In the genomic region with DNA sequence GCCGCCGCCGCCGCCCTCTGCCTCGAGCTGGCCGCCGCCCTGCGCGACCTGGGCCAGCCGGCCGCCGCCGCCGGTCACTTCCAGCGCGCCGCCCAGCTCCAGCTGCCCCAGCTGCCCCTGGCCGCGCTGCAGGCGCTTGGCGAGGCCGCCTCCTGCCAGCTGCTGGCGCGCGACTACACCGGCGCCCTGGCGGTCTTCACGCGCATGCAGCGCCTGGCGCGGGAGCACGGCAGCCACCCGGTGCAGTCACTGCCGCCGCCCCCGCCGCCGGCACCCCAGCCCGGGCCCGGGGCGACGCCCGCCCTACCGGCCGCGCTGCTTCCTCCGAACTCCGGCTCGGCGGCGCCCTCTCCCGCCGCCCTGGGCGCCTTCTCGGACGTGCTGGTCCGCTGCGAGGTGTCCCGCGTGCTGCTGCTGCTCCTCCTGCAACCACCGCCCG, we compare ENCODE assay signal across 11 cellular contexts. TPM values are rescaled to one million over a fixed set of nuclear protein-coding genes. Genes with fewer than 3 reads are reported as not detected.
DNase-seq lines count a peak whose midpoint lies in the region; ATAC-seq and TF ChIP-seq lines count a peak whose summit lies in the region.
"Not testable (repeated sequence)": the region's sequence is repeated elsewhere in the genome, so short reads cannot be mapped to it uniquely, and the experiment has no call there.
"Had no signal": no experiment of that assay in that cellular context is flagged by ENCODE, and none has a peak within 500 bp of the region (broad histone marks: within the 10 kb centered on the region; RNA-seq: fewer than 3 reads in every experiment).

No MANE protein-coding gene starts in this region.

- not testable (repeated sequence) for H3K4me3 Mint-ChIP-seq in CD4-positive, alpha-beta T cell; effector memory CD8-positive, alpha-beta T cell; naive thymus-derived CD4-positive, alpha-beta T cell

- not testable (repeated sequence) for H3K36me3 ChIP-seq in Panc1 (ENCODE audit: control insufficient read depth, insufficient read depth, low read length); naive thymus-derived CD4-positive, alpha-beta T cell (ENCODE audit: control insufficient read depth in 2 of 3, insufficient read depth in 3 of 3, low read length in 3 of 3)

- POLR2A ChIA-PET in CD4-positive, alpha-beta T cell (lab: Charles Lee); Panc1 (lab: Charles Lee); naive thymus-derived CD4-positive, alpha-beta T cell (lab: Charles Lee): not testable (repeated sequence)

- not testable (repeated sequence) for H3K9me3 Mint-ChIP-seq in CD4-positive, alpha-beta T cell; effector memory CD8-positive, alpha-beta T cell; naive thymus-derived CD4-positive, alpha-beta T cell

- not testable (repeated sequence) for BruUV-seq in Panc1 (replicated peaks; lab: Mats Ljungman, UMichigan)

- H3K4me1 Mint-ChIP-seq in CD4-positive, alpha-beta T cell (ENCODE audit: low read depth) = peaks cover 12% of the 10 kb centered on the region
- H3K4me1 Mint-ChIP-seq in effector memory CD8-positive, alpha-beta T cell (ENCODE audit: low read depth in 2 of 2) = not testable (repeated sequence)
- H3K4me1 Mint-ChIP-seq in naive thymus-derived CD4-positive, alpha-beta T cell = peaks cover 0 to 12% (median 11%) of the 10 kb centered on the region in 7 donors

- not testable (repeated sequence) for H3K4me3 ChIP-seq in Panc1 (ENCODE audit: low read depth in 2 of 2, low read length in 2 of 2); naive thymus-derived CD4-positive, alpha-beta T cell (ENCODE audit: low read length)

- not testable (repeated sequence) for TF ChIP-seq CTCF in CD4-positive, alpha-beta T cell (IDR thresholded peaks at IDR 0.05); Panc1 (IDR thresholded peaks at IDR 0.05)

- not testable (repeated sequence) for H3K4me1 ChIP-seq in Panc1 (ENCODE audit: control insufficient read depth, insufficient read depth, low read length); naive thymus-derived CD4-positive, alpha-beta T cell (ENCODE audit: control insufficient read depth in 2 of 2, insufficient read depth in 2 of 2, low read length in 2 of 2)

- ATAC-seq in CD4-positive, alpha-beta T cell (ENCODE audit: poor library complexity) = peak; percentile 67
- peak; percentile 39 for ATAC-seq in GM19043 (IDR thresholded peaks at IDR 0.05; ENCODE audit: low read depth, unreplicated experiment)
- ATAC-seq in GM21528 (IDR thresholded peaks at IDR 0.05; ENCODE audit: low FRiP score, unreplicated experiment) = peak; percentile 61
- peak; percentile 53 for ATAC-seq in HG02852 (IDR thresholded peaks at IDR 0.05; ENCODE audit: unreplicated experiment)
- peak; percentile 47 for ATAC-seq in HG03159 (IDR thresholded peaks at IDR 0.05; ENCODE audit: unreplicated experiment)
- peak; percentile 75 for ATAC-seq in Panc1
- ATAC-seq in effector memory CD8-positive, alpha-beta T cell (replicated peaks) = peak; percentile 65
- ATAC-seq in naive thymus-derived CD4-positive, alpha-beta T cell = peak; percentile 73

- H3K36me3 Mint-ChIP-seq in CD4-positive, alpha-beta T cell (ENCODE audit: low read depth); effector memory CD8-positive, alpha-beta T cell (ENCODE audit: insufficient read depth): not testable (repeated sequence)
- peaks cover 0 to 11% (median 0%) of the 10 kb centered on the region in 5 donors for H3K36me3 Mint-ChIP-seq in naive thymus-derived CD4-positive, alpha-beta T cell

- CTCF ChIA-PET in CD4-positive, alpha-beta T cell (lab: Charles Lee); Panc1 (lab: Charles Lee); naive thymus-derived CD4-positive, alpha-beta T cell (lab: Charles Lee): not testable (repeated sequence)

- not testable (repeated sequence) for H3K27me3 Mint-ChIP-seq in CD4-positive, alpha-beta T cell; effector memory CD8-positive, alpha-beta T cell; naive thymus-derived CD4-positive, alpha-beta T cell

- H3K27ac ChIP-seq in CD4-positive, alpha-beta T cell (ENCODE audit: low read depth, low read length); Panc1 (ENCODE audit: low read length); naive thymus-derived CD4-positive, alpha-beta T cell (ENCODE audit: low read depth, low read length): not testable (repeated sequence)

- not testable (repeated sequence) for H3K9me3 ChIP-seq in CD4-positive, alpha-beta T cell (ENCODE audit: control insufficient read depth, low read length); Panc1 (ENCODE audit: control insufficient read depth, insufficient read depth, low read depth, low read length); naive thymus-derived CD4-positive, alpha-beta T cell (ENCODE audit: control insufficient read depth in 2 of 3, low read length in 3 of 3)

- not testable (repeated sequence) for H3K27ac Mint-ChIP-seq in CD4-positive, alpha-beta T cell; effector memory CD8-positive, alpha-beta T cell; naive thymus-derived CD4-positive, alpha-beta T cell

- not testable (repeated sequence) for H3K27me3 ChIP-seq in CD4-positive, alpha-beta T cell (ENCODE audit: control insufficient read depth, insufficient read depth, low read length); Panc1 (ENCODE audit: control insufficient read depth, insufficient read depth, low read length); naive thymus-derived CD4-positive, alpha-beta T cell (ENCODE audit: control insufficient read depth in 2 of 2, insufficient read depth in 2 of 2, low read length in 2 of 2)

- intact Hi-C loops in CD4-positive, alpha-beta T cell (cut with DNase I, micrococcal nuclease); Panc1 (cut with micrococcal nuclease; ENCODE audit: unreplicated experiment); naive thymus-derived CD4-positive, alpha-beta T cell (cut with micrococcal nuclease): not testable (repeated sequence)

- in situ Hi-C loops in Panc1 (cut with HindIII; ENCODE audit: low pct_unique_long_range_greater_than_20kb, low sequenced_read_pairs) = not testable (repeated sequence)

- DNase-seq in CD4-positive, alpha-beta T cell; Panc1 (ENCODE audit: low read depth, low spot score); effector memory CD8-positive, alpha-beta T cell; naive thymus-derived CD4-positive, alpha-beta T cell: not testable (repeated sequence)

RNA-seq across cellular contexts. Expression of a gene that starts 0.7 kb away (rescaled TPM):
- total RNA-seq in CD4-positive, alpha-beta T cell = not detected
- total RNA-seq in Panc1 (2021; ENCODE audit: unreplicated experiment) = not detected
- not detected for polyA plus RNA-seq in Panc1 (2012; ENCODE audit: insufficient read length)
- total RNA-seq in naive thymus-derived CD4-positive, alpha-beta T cell = not detected
- polyA plus RNA-seq in naive thymus-derived CD4-positive, alpha-beta T cell = not detected
- total RNA-seq: ascending aorta, endothelial cell of umbilical vein had no signal
- polyA plus RNA-seq: endothelial cell of umbilical vein, thymus had no signal

RNA-seq across cellular contexts. Expression of a gene that starts 48.1 kb away (rescaled TPM):
- 1 to 10 TPM in 1 of 2 experiments, under 1 TPM in 1; 0.89 to 1.7 TPM for total RNA-seq in CD4-positive, alpha-beta T cell
- total RNA-seq in Panc1 (2021; ENCODE audit: unreplicated experiment) = 0.80 TPM
- 0.24 TPM for polyA plus RNA-seq in Panc1 (2012; ENCODE audit: insufficient read length)
- total RNA-seq in naive thymus-derived CD4-positive, alpha-beta T cell = 1 to 10 TPM in 4 of 5 experiments, under 1 TPM in 1; 0.90 to 2.1 (median 1.4) TPM
- polyA plus RNA-seq in naive thymus-derived CD4-positive, alpha-beta T cell = under 1 TPM in 1 of 2 donors, not detected in 1; 0.13 TPM
